27 cellular contexts compared by ENCODE assay signal in genomic region chr7:68938151-68938550, GRCh38.
"Had no signal": no experiment of that assay in that cellular context is flagged by ENCODE, and none has a peak within 500 bp of the region (broad histone marks: within the 10 kb centered on the region; RNA-seq: fewer than 3 reads in every experiment).

No MANE protein-coding gene starts in this region.

- DNase-seq: activated B cell treated with CpG ODN at 0.5 μM for 24 hours; activated CD4-positive, alpha-beta memory T cell treated with anti-CD3 and anti-CD28 coated beads for 36 hours; activated CD4-positive, alpha-beta T cell treated with anti-CD3 and anti-CD28 coated beads for 4 hours; activated CD4-positive, alpha-beta T cell treated with anti-CD3 and anti-CD28 coated beads, Interleukin-2, amount 10 ng/mL, durations not matched to agents 24 days and 14 days; activated CD4-positive, alpha-beta T cell treated with anti-CD3 and anti-CD28 coated beads, Interleukin-2, amount 50 U/mL, for 1 hour; activated CD4-positive, alpha-beta T cell treated with anti-CD3 and anti-CD28 coated beads, Interleukin-2, amount 50 U/mL, for 4 hours; activated CD4-positive, CD25-positive, alpha-beta regulatory T cell treated with anti-CD3 and anti-CD28 coated beads, Interleukin-2, amount 50 U/mL, for 72 hours; activated CD8-positive, alpha-beta memory T cell treated with anti-CD3 and anti-CD28 coated beads, Interleukin-2, amount 50 U/mL, for 4 hours; activated CD8-positive, alpha-beta T cell treated with anti-CD3 and anti-CD28 coated beads for 36 hours; activated effector memory CD4-positive, alpha-beta T cell treated with anti-CD3 and anti-CD28 coated beads, Interleukin-2, amount 50 U/mL, for 16 hours; activated gamma-delta T cell treated with Interleukin-2 at 50 U/mL for 16 hours; activated naive CD4-positive, alpha-beta T cell; activated naive CD4-positive, alpha-beta T cell treated with anti-CD3 and anti-CD28 coated beads for 36 hours; activated naive CD4-positive, alpha-beta T cell treated with anti-CD3 and anti-CD28 coated beads, Interleukin-2, amount 50 U/mL, for 16 hours; activated naive CD8-positive, alpha-beta T cell treated with anti-CD3 and anti-CD28 coated beads for 36 hours; activated T-cell treated with anti-CD3 and anti-CD28 coated beads for 4 hours; activated T-cell treated with anti-CD3 and anti-CD28 coated beads, Interleukin-2, amount 50 U/mL, for 1 hour; activated T-cell treated with anti-CD3 and anti-CD28 coated beads, Interleukin-2, amount 50 U/mL, for 4 hours; activated T-cell treated with anti-CD3 and anti-CD28 coated beads, Interleukin-2, amount 50 U/mL, for 72 hours; adrenal gland; amniotic stem cell; aorta; body of pancreas; brain microvascular endothelial cell; cerebellar nuclear complex; T-helper 2 cell; T-helper 9 cell had no signal
